8 cellular contexts compared by ENCODE assay signal in the genomic region with DNA sequence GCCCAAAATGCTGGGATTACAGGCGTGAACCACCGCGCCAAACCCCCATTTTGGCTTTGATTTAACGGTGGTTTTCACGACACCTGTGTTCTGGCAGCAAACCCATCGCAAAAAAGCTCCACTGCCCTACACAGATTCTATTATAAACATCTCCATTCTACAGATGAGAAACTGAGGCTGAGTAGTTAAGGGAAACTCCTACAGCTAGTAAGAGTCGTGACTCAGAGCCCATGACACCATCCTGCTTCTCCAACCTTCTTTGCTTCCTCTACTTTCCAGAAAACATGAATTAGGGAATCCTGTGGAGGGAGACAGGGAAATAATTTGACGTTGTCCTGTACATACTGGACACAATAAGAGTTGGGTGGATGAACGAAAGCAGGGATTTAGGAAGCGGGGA. TPM values are rescaled to one million over a fixed set of nuclear protein-coding genes. Genes with fewer than 3 reads are reported as not detected.
DNase-seq lines count a peak whose midpoint lies in the region; TF ChIP-seq lines count a peak whose summit lies in the region.

No MANE protein-coding gene starts in this region.

- DNase-seq in SK-N-MC (ENCODE audit: low read depth, low spot score), result no peak
- no peak for DNase-seq in fibroblast of lung (ENCODE audit: low read depth in 2 of 2)
- peak; percentile 34 for DNase-seq in renal cortical epithelial cell (ENCODE audit: low read depth)
- DNase-seq in 8988T, result no peak
- no peak for DNase-seq in DMS153 treated with DMSO at 0.1 percent for 48 hours (lab: John Stamatoyannopoulos, UW; ENCODE audit: unreplicated experiment)
- DNase-seq in NCI-H1105 treated with DMSO at 0.1 percent for 48 hours (lab: John Stamatoyannopoulos, UW), result no peak
- no peak for DNase-seq in activated CD8-positive, alpha-beta memory T cell treated with anti-CD3 and anti-CD28 coated beads, Interleukin-2, amount 50 U/mL, for 4 hours

- H3K79me2 ChIP-seq in fibroblast of lung (ENCODE audit: control insufficient read depth, insufficient read depth, low read length), result no peaks in the 10 kb centered on the region

- no peaks in the 10 kb centered on the region for H4K20me1 ChIP-seq in fibroblast of lung (ENCODE audit: control insufficient read depth, extremely low read depth, insufficient read depth, low read length)

- no peaks in the 10 kb centered on the region for H3K27me3 ChIP-seq in fibroblast of lung (ENCODE audit: control insufficient read depth, insufficient read depth, low read length)

- H2AFZ ChIP-seq in fibroblast of lung (ENCODE audit: low read length), result peak overlapping the region; percentile 65

- no peaks in the 10 kb centered on the region for H3K36me3 ChIP-seq in ES-I3 (ENCODE audit: insufficient read depth, low read length)
- peaks cover 5% of the 10 kb centered on the region; the same call in 1 of the 2 replicates for H3K36me3 ChIP-seq in SK-N-MC (ENCODE audit: insufficient read depth, low read length)
- no peaks in the 10 kb centered on the region for H3K36me3 ChIP-seq in fibroblast of lung (ENCODE audit: control insufficient read depth, insufficient read depth, low read length)

- no peak overlapping the region for H3K27ac ChIP-seq in SK-N-MC
- H3K27ac ChIP-seq in fibroblast of lung (ENCODE audit: insufficient read depth, low read length), result no peak overlapping the region

- H3K4me3 ChIP-seq in SK-N-MC (peak overlapping the region; percentile 84), fibroblast of lung (replicated peaks in 1 of 4; ENCODE audit: control extremely low read depth in 1 of 4, insufficient read depth in 1 of 4, low read depth in 3 of 4, low read length in 4 of 4) (peak overlapping the region in 3 of 4 experiments; percentile 54 to 73 (median 65))

- no peak for TF ChIP-seq CTCF in fibroblast of lung (conservative IDR thresholded peaks at IDR 0.05 in 1 of 2, IDR thresholded peaks at IDR 0.05 in 1 of 2; ENCODE audit: low read depth in 1 of 2, low read length in 2 of 2)

- H3K4me1 ChIP-seq in ES-I3 (ENCODE audit: insufficient read depth, low read length) (peaks cover 4% of the 10 kb centered on the region; the same call in 1 of the 2 replicates), fibroblast of lung (ENCODE audit: control insufficient read depth, extremely low read depth, insufficient read depth, low read length) (peaks cover 5% of the 10 kb centered on the region)

- peak overlapping the region; percentile 30 for H3K4me2 ChIP-seq in fibroblast of lung (ENCODE audit: extremely low read depth, insufficient read depth, low read length)

- H3K9me3 ChIP-seq in ES-I3 (ENCODE audit: control insufficient read depth, insufficient read depth, low read length) (no peaks in the 10 kb centered on the region), SK-N-MC (ENCODE audit: low read depth, low read length) (no peaks in the 10 kb centered on the region), fibroblast of lung (ENCODE audit: control insufficient read depth, insufficient read depth, low read depth, low read length) (no peaks in the 10 kb centered on the region)

- peak overlapping the region; percentile 55; the same call in 1 of the 2 replicates for H3K9ac ChIP-seq in ES-I3 (ENCODE audit: low read depth, low read length)
- peak overlapping the region; percentile 62 for H3K9ac ChIP-seq in SK-N-MC (ENCODE audit: insufficient read length)
- no peak overlapping the region for H3K9ac ChIP-seq in fibroblast of lung (ENCODE audit: insufficient read depth, low read length)

RNA-seq across cellular contexts. Expression of a gene that starts 0.4 kb away (rescaled TPM):
- 11.3 and 14.4 TPM in 2 replicates for total RNA-seq in fibroblast of lung
- polyA plus RNA-seq in fibroblast of lung, result 10.2 and 15.2 TPM in 2 replicates
- polyA plus RNA-seq in fibroblast of lung (2012), result 15.7 and 23.9 TPM in 2 replicates
- polyA minus RNA-seq in fibroblast of lung (ENCODE audit: low replicate concordance), result 24.1 and 40.8 TPM in 2 replicates
- total RNA-seq in renal cortical epithelial cell, result 10.4 and 13.3 TPM in 2 replicates

RNA-seq across cellular contexts. Expression of a gene that starts 12.8 kb away (rescaled TPM):
- total RNA-seq in fibroblast of lung, result 99.9 and 138 TPM in 2 replicates
- polyA plus RNA-seq in fibroblast of lung, result 99.2 and 173 TPM in 2 replicates
- 125 and 179 TPM in 2 replicates for polyA plus RNA-seq in fibroblast of lung (2012)
- 28.7 and 30.7 TPM in 2 replicates for polyA minus RNA-seq in fibroblast of lung (ENCODE audit: low replicate concordance)
- total RNA-seq in renal cortical epithelial cell, result 87.3 and 107 TPM in 2 replicates

RNA-seq across cellular contexts. Expression of a gene that starts 14.2 kb away (rescaled TPM):
- total RNA-seq in fibroblast of lung (8.6 and 10.0 TPM in 2 replicates), renal cortical epithelial cell (11.3 and 13.4 TPM in 2 replicates)
- 3.1 and 7.1 TPM in 2 replicates for polyA plus RNA-seq in fibroblast of lung
- polyA plus RNA-seq in fibroblast of lung (2012), result 6.9 and 17.2 TPM in 2 replicates
- 3.4 and 12.1 TPM in 2 replicates for polyA minus RNA-seq in fibroblast of lung (ENCODE audit: low replicate concordance)

RNA-seq across cellular contexts. Expression of a gene that starts 30.0 kb away (rescaled TPM):
- total RNA-seq in fibroblast of lung (2.1 TPM in 2 replicates), renal cortical epithelial cell (1.1 and 1.6 TPM in 2 replicates)
- polyA plus RNA-seq in fibroblast of lung, result 1.0 and 1.5 TPM in 2 replicates
- 1.4 and 2.3 TPM in 2 replicates for polyA plus RNA-seq in fibroblast of lung (2012)
- 0.71 and 3.0 TPM in 2 replicates for polyA minus RNA-seq in fibroblast of lung (ENCODE audit: low replicate concordance)

RNA-seq across cellular contexts. Expression of a gene that starts 31.5 kb away (rescaled TPM):
- 26.2 and 35.5 TPM in 2 replicates for total RNA-seq in fibroblast of lung
- 14.8 and 14.9 TPM in 2 replicates for polyA plus RNA-seq in fibroblast of lung
- 23.0 and 29.2 TPM in 2 replicates for polyA plus RNA-seq in fibroblast of lung (2012)
- polyA minus RNA-seq in fibroblast of lung (ENCODE audit: low replicate concordance), result 20.2 and 38.6 TPM in 2 replicates
- 7.8 and 10.9 TPM in 2 replicates for total RNA-seq in renal cortical epithelial cell
